14 cellular contexts compared by ENCODE assay signal in genomic region chr12:51321882-51322281, GRCh38. TPM values are rescaled to one million over a fixed set of nuclear protein-coding genes. Genes with fewer than 3 reads are reported as not detected.
DNase-seq lines count a peak whose midpoint lies in the region; ATAC-seq and TF ChIP-seq lines count a peak whose summit lies in the region.
"Had no signal": no experiment of that assay in that cellular context is flagged by ENCODE, and none has a peak within 500 bp of the region (broad histone marks: within the 10 kb centered on the region; RNA-seq: fewer than 3 reads in every experiment).

No MANE protein-coding gene starts in this region.

- H3K9me2 ChIP-seq in PC-9 (ENCODE audit: insufficient read depth): no peaks in the 10 kb centered on the region

- POLR2A ChIA-PET in PC-9 (lab: Charles Lee; ENCODE audit: unreplicated experiment): interaction anchor here (0.5 kb wide), 1 partner anchor 680 kb away, joined by 7 read pairs; no protein-coding TSS in a partner anchor

- no peak for TF ChIP-seq CTCF in PC-9 (conservative IDR thresholded peaks at IDR 0.05)

- H3K27me3 Mint-ChIP-seq in activated T-cell treated with anti-CD3 and anti-CD28 coated beads, Interleukin-2, amount 50 U/mL, for 4 hours (ENCODE audit: low read depth): no peaks in the 10 kb centered on the region
- H3K27me3 Mint-ChIP-seq in stimulated activated naive B cell treated with anti-CD40 and anti-IgM and Interleukin-4, amounts not matched to agents 10 μg/mL and 1 μg/mL and 100 μg/mL, for 72 hours: no peaks in the 10 kb centered on the region

- H3K79me2 ChIP-seq in PC-9 (ENCODE audit: low read depth): no peaks in the 10 kb centered on the region

- H3K4me3 ChIP-seq in PC-9 (no peak overlapping the region), esophagus (ENCODE audit: low read depth in 1 of 2, low read length in 2 of 2) (no peak overlapping the region)
- H3K4me3 ChIP-seq: body of pancreas, left ventricle myocardium inferior had no signal

- H3K27me3 ChIP-seq in PC-9 (ENCODE audit: insufficient read depth, low read depth) (no peaks in the 10 kb centered on the region), esophagus (ENCODE audit: control insufficient read depth in 1 of 2, insufficient read depth in 2 of 2, low read length in 2 of 2) (no peaks in the 10 kb centered on the region)
- H3K27me3 ChIP-seq: body of pancreas, heart left ventricle had no signal

- no peak for ATAC-seq in activated T-cell treated with anti-CD3 and anti-CD28 coated beads, Interleukin-2, amount 50 U/mL, for 4 hours
- no peak for ATAC-seq in stimulated activated naive B cell treated with anti-CD40 and anti-IgM and Interleukin-4, amounts not matched to agents 10 μg/mL and 1 μg/mL and 100 μg/mL, for 72 hours (replicated peaks)
- no peak for ATAC-seq in GM21529 (IDR thresholded peaks at IDR 0.05; ENCODE audit: unreplicated experiment)
- ATAC-seq: body of pancreas, heart left ventricle had no signal

- no peak overlapping the region for H2AFZ ChIP-seq in PC-9

- H4K20me1 ChIP-seq in PC-9 (ENCODE audit: insufficient read depth): no peaks in the 10 kb centered on the region

- H3K4me1 ChIP-seq in PC-9 (replicated peaks; ENCODE audit: insufficient read depth) (peaks cover 81% of the 10 kb centered on the region), esophagus (ENCODE audit: control insufficient read depth in 2 of 2, insufficient read depth in 2 of 2, low read length in 1 of 2) (peaks cover 4 to 20% of the 10 kb centered on the region in 2 donors)
- H3K4me1 ChIP-seq: body of pancreas, left ventricle myocardium inferior had no signal

- peak overlapping the region; percentile 56 for H3K4me2 ChIP-seq in PC-9

- H3K36me3 ChIP-seq in PC-9 (ENCODE audit: low read depth): no peaks in the 10 kb centered on the region
- no peaks in the 10 kb centered on the region for H3K36me3 ChIP-seq in esophagus (ENCODE audit: control insufficient read depth in 2 of 2, insufficient read depth in 2 of 2, low read length in 1 of 2)
- H3K36me3 ChIP-seq: heart left ventricle, left ventricle myocardium inferior had no signal

- CTCF ChIA-PET in PC-9 (lab: Charles Lee): no interaction called here

- peaks cover 13% of the 10 kb centered on the region for H3K36me3 Mint-ChIP-seq in activated T-cell treated with anti-CD3 and anti-CD28 coated beads, Interleukin-2, amount 50 U/mL, for 4 hours (ENCODE audit: insufficient read depth)
- H3K36me3 Mint-ChIP-seq in stimulated activated naive B cell treated with anti-CD40 and anti-IgM and Interleukin-4, amounts not matched to agents 10 μg/mL and 1 μg/mL and 100 μg/mL, for 72 hours: peaks cover 6 to 15% of the 10 kb centered on the region in 2 donors

- H3K9me3 ChIP-seq in PC-9 (ENCODE audit: insufficient read depth, low read depth) (no peaks in the 10 kb centered on the region), esophagus (ENCODE audit: control insufficient read depth in 2 of 2, insufficient read depth in 1 of 2, low read depth in 1 of 2, low read length in 1 of 2) (peaks cover 0 to 2% of the 10 kb centered on the region in 2 donors)
- H3K9me3 ChIP-seq: body of pancreas, heart left ventricle, left ventricle myocardium inferior had no signal

- H3K27ac ChIP-seq in PC-9 (peak overlapping the region; percentile 28; the same call in 1 of the 2 replicates), esophagus (ENCODE audit: low read depth in 2 of 2, low read length in 1 of 2) (peak overlapping the region; percentile 61 to 65)
- H3K27ac ChIP-seq: body of pancreas, left ventricle myocardium inferior had no signal

- peaks cover 42% of the 10 kb centered on the region for H3F3A ChIP-seq in PC-9 (ENCODE audit: insufficient read depth, low read depth)

- H3K9me3 Mint-ChIP-seq in activated T-cell treated with anti-CD3 and anti-CD28 coated beads, Interleukin-2, amount 50 U/mL, for 4 hours: no peaks in the 10 kb centered on the region
- peaks cover 0 to 2% of the 10 kb centered on the region in 2 donors for H3K9me3 Mint-ChIP-seq in stimulated activated naive B cell treated with anti-CD40 and anti-IgM and Interleukin-4, amounts not matched to agents 10 μg/mL and 1 μg/mL and 100 μg/mL, for 72 hours

- WGBS in esophagus, 2 donors: 75 to 88% methylated on average over 3 of the region's 3 CpGs

- H3K4me3 Mint-ChIP-seq in activated T-cell treated with anti-CD3 and anti-CD28 coated beads, Interleukin-2, amount 50 U/mL, for 4 hours: peak overlapping the region; percentile 74
- H3K4me3 Mint-ChIP-seq in stimulated activated naive B cell treated with anti-CD40 and anti-IgM and Interleukin-4, amounts not matched to agents 10 μg/mL and 1 μg/mL and 100 μg/mL, for 72 hours: peak overlapping the region; percentile 14 to 36

- no peak for DNase-seq in activated T-cell treated with anti-CD3 and anti-CD28 coated beads, Interleukin-2, amount 50 U/mL, for 4 hours
- DNase-seq in activated T-cell treated with anti-CD3 and anti-CD28 coated beads, Interleukin-2, amount 50 U/mL, for 1 hour: no peak
- DNase-seq in PC-9: peak; percentile 18 to 79
- DNase-seq in stimulated activated naive B cell treated with anti-CD40 and anti-IgM and Interleukin-4, amounts not matched to agents 10 μg/mL and 1 μg/mL and 100 μg/mL, for 72 hours: no peak
- DNase-seq in epidermal melanocyte (ENCODE audit: insufficient read length, low spot score): no peak
- no peak for DNase-seq in D341Med (ENCODE audit: low spot score)
- DNase-seq: body of pancreas, heart left ventricle, KG1, left ventricle myocardium inferior, NCI-H2029 treated with DMSO at 0.1 percent for 48 hours had no signal

- no TSS peak for BruUV-seq in PC-9 (replicated peaks; lab: Mats Ljungman, UMichigan)

- H3K27ac Mint-ChIP-seq in stimulated activated naive B cell treated with anti-CD40 and anti-IgM and Interleukin-4, amounts not matched to agents 10 μg/mL and 1 μg/mL and 100 μg/mL, for 72 hours: peak overlapping the region; percentile 81

- peaks cover 80% of the 10 kb centered on the region for H3K4me1 Mint-ChIP-seq in activated T-cell treated with anti-CD3 and anti-CD28 coated beads, Interleukin-2, amount 50 U/mL, for 4 hours (ENCODE audit: low read depth)
- H3K4me1 Mint-ChIP-seq in stimulated activated naive B cell treated with anti-CD40 and anti-IgM and Interleukin-4, amounts not matched to agents 10 μg/mL and 1 μg/mL and 100 μg/mL, for 72 hours: peaks cover 58 to 81% of the 10 kb centered on the region in 2 donors

- intact Hi-C loops in PC-9 (cut with micrococcal nuclease; ENCODE audit: unreplicated experiment): no loop called here

RNA-seq across cellular contexts. Expression of gene BIN2, which starts 2.1 kb away (rescaled TPM):
- total RNA-seq in activated T-cell treated with anti-CD3 and anti-CD28 coated beads, Interleukin-2, amount 50 U/mL, for 4 hours: 10 to 100 TPM; 14.7 to 20.9 (median 16.4) TPM
- not detected in 2 replicates for total RNA-seq in PC-9 (2021)
- 1 to 10 TPM; 1.7 to 2.4 TPM for polyA plus RNA-seq in esophagus

RNA-seq across cellular contexts. Expression of gene CELA1, which starts 24.6 kb away (rescaled TPM):
- not detected for total RNA-seq in activated T-cell treated with anti-CD3 and anti-CD28 coated beads, Interleukin-2, amount 50 U/mL, for 4 hours
- 0.58 TPM in 1 of 2 replicates, not detected in the other for total RNA-seq in PC-9 (2021)
- not detected for polyA plus RNA-seq in esophagus
- total RNA-seq: body of pancreas, heart left ventricle, left ventricle myocardium inferior, omental fat pad had no signal
- polyA plus RNA-seq: heart left ventricle had no signal

RNA-seq across cellular contexts. Expression of gene SMAGP, which starts 51.7 kb away (rescaled TPM):
- under 1 TPM; 0.76 to 0.87 (median 0.79) TPM for total RNA-seq in activated T-cell treated with anti-CD3 and anti-CD28 coated beads, Interleukin-2, amount 50 U/mL, for 4 hours
- total RNA-seq in PC-9 (2021): 36.3 and 42.9 TPM in 2 replicates
- 100 to 1,000 TPM in 1 of 2 donors, 10 to 100 TPM in 1; 75.2 to 149 TPM for polyA plus RNA-seq in esophagus

Comparison
In these comparisons a context has a peak if more than half of its experiments do, and no peak if none do; other contexts are left out.
1. DNase-seq: peak in PC-9 (2 of 2); none in activated T-cell treated with anti-CD3 and anti-CD28 coated beads, Interleukin-2, amount 50 U/mL, for 4 hours (single experiment), activated T-cell treated with anti-CD3 and anti-CD28 coated beads, Interleukin-2, amount 50 U/mL, for 1 hour (single experiment), stimulated activated naive B cell treated with anti-CD40 and anti-IgM and Interleukin-4, amounts not matched to agents 10 μg/mL and 1 μg/mL and 100 μg/mL, for 72 hours (single experiment), epidermal melanocyte (single experiment) and D341Med (single experiment).
2. RNA of gene BIN2, which starts 2.1 kb away (total RNA-seq): 14.7 to 20.9 TPM in activated T-cell treated with anti-CD3 and anti-CD28 coated beads, Interleukin-2, amount 50 U/mL, for 4 hours; not detected in PC-9; every median in the first group is over 10 times any median in the second.
3. RNA of gene SMAGP, which starts 51.7 kb away (total RNA-seq): 36.3 to 42.9 TPM in PC-9; 0.76 to 0.87 TPM in activated T-cell treated with anti-CD3 and anti-CD28 coated beads, Interleukin-2, amount 50 U/mL, for 4 hours; every median in the first group is over 10 times any median in the second.